ENCODE assay signal across 1 cellular context in the genomic region with DNA sequence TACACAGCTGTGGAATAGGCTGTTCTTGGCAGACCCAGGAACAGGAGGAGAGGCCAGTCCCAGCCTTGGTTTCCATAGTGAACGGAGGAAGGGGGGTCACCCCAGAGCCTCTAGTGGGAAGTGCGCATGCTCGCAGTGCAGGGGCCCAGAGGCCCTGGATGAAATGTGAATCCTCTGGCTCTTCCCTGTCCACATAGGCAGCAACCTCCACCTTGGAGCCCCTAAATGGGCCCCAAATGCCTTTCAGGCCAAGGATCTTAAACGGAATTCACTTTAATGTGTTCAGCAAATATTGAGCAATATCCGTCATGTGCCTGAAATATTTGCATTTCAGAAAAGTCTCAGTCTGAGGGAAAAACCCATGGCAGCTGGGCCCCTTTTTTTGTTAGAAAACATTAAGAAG.
TF ChIP-seq lines count a peak whose summit lies in the region.

No MANE protein-coding gene starts in this region.

TF ChIP-seq in HepG2, 621 proteins besides CTCF, POLR2A, EP300 and RAD21 (continued from another document and continues in another):
- TF ChIP-seq, protein P1, sequence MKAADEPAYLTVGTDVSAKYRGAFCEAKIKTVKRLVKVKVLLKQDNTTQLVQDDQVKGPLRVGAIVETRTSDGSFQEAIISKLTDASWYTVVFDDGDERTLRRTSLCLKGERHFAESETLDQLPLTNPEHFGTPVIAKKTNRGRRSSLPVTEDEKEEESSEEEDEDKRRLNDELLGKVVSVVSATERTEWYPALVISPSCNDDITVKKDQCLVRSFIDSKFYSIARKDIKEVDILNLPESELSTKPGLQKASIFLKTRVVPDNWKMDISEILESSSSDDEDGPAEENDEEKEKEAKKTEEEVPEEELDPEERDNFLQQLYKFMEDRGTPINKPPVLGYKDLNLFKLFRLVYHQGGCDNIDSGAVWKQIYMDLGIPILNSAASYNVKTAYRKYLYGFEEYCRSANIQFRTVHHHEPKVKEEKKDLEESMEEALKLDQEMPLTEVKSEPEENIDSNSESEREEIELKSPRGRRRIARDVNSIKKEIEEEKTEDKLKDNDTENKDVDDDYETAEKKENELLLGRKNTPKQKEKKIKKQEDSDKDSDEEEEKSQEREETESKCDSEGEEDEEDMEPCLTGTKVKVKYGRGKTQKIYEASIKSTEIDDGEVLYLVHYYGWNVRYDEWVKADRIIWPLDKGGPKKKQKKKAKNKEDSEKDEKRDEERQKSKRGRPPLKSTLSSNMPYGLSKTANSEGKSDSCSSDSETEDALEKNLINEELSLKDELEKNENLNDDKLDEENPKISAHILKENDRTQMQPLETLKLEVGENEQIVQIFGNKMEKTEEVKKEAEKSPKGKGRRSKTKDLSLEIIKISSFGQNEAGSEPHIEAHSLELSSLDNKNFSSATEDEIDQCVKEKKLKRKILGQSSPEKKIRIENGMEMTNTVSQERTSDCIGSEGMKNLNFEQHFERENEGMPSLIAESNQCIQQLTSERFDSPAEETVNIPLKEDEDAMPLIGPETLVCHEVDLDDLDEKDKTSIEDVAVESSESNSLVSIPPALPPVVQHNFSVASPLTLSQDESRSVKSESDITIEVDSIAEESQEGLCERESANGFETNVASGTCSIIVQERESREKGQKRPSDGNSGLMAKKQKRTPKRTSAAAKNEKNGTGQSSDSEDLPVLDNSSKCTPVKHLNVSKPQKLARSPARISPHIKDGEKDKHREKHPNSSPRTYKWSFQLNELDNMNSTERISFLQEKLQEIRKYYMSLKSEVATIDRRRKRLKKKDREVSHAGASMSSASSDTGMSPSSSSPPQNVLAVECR (CRISPR knock-in tag; IDR thresholded peaks at IDR 0.05; ENCODE audit: borderline replicate concordance), result peak; percentile 32; the same call in 1 of the 2 replicates
- no peak for TF ChIP-seq ZNF180 (CRISPR knock-in tag; IDR thresholded peaks at IDR 0.05; ENCODE audit: borderline replicate concordance, low read depth)
- TF ChIP-seq, protein P2, sequence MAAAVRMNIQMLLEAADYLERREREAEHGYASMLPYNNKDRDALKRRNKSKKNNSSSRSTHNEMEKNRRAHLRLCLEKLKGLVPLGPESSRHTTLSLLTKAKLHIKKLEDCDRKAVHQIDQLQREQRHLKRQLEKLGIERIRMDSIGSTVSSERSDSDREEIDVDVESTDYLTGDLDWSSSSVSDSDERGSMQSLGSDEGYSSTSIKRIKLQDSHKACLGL (CRISPR knock-in tag; IDR thresholded peaks at IDR 0.05), result no peak
- no peak for TF ChIP-seq ZNF552 (CRISPR knock-in tag; IDR thresholded peaks at IDR 0.05; ENCODE audit: borderline replicate concordance)
- TF ChIP-seq POLR2G (IDR thresholded peaks at IDR 0.05; ENCODE audit: low read depth, low read length), result no peak
- peak; percentile 91 for TF ChIP-seq FOXA3 (CRISPR knock-in tag; IDR thresholded peaks at IDR 0.05)
- TF ChIP-seq ZZZ3 (CRISPR knock-in tag; IDR thresholded peaks at IDR 0.05; ENCODE audit: borderline replicate concordance), result no peak
- TF ChIP-seq, protein P3, sequence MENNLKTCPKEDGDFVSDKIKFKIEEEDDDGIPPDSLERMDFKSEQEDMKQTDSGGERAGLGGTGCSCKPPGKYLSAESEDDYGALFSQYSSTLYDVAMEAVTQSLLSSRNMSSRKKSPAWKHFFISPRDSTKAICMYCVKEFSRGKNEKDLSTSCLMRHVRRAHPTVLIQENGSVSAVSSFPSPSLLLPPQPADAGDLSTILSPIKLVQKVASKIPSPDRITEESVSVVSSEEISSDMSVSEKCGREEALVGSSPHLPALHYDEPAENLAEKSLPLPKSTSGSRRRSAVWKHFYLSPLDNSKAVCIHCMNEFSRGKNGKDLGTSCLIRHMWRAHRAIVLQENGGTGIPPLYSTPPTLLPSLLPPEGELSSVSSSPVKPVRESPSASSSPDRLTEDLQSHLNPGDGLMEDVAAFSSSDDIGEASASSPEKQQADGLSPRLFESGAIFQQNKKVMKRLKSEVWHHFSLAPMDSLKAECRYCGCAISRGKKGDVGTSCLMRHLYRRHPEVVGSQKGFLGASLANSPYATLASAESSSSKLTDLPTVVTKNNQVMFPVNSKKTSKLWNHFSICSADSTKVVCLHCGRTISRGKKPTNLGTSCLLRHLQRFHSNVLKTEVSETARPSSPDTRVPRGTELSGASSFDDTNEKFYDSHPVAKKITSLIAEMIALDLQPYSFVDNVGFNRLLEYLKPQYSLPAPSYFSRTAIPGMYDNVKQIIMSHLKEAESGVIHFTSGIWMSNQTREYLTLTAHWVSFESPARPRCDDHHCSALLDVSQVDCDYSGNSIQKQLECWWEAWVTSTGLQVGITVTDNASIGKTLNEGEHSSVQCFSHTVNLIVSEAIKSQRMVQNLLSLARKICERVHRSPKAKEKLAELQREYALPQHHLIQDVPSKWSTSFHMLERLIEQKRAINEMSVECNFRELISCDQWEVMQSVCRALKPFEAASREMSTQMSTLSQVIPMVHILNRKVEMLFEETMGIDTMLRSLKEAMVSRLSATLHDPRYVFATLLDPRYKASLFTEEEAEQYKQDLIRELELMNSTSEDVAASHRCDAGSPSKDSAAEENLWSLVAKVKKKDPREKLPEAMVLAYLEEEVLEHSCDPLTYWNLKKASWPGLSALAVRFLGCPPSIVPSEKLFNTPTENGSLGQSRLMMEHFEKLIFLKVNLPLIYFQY (CRISPR knock-in tag; IDR thresholded peaks at IDR 0.05; ENCODE audit: borderline replicate concordance), result peak; percentile 73; the same call in 1 of the 2 replicates
- TF ChIP-seq FOXO1 (CRISPR knock-in tag; IDR thresholded peaks at IDR 0.05), result peak; percentile 58; the same call in 1 of the 2 replicates
- peak; percentile 78; the same call in 1 of the 2 replicates for TF ChIP-seq ETV5 (CRISPR knock-in tag; IDR thresholded peaks at IDR 0.05; ENCODE audit: borderline replicate concordance)
- TF ChIP-seq ZNF207 (IDR thresholded peaks at IDR 0.05; ENCODE audit: borderline replicate concordance), result no peak
- TF ChIP-seq PHF21A (CRISPR knock-in tag; IDR thresholded peaks at IDR 0.05), result peak; percentile 87
- TF ChIP-seq, protein P4, sequence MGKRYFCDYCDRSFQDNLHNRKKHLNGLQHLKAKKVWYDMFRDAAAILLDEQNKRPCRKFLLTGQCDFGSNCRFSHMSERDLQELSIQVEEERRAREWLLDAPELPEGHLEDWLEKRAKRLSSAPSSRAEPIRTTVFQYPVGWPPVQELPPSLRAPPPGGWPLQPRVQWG (CRISPR knock-in tag; IDR thresholded peaks at IDR 0.05; ENCODE audit: borderline replicate concordance, low read depth), result no peak
- TF ChIP-seq, protein P5, sequence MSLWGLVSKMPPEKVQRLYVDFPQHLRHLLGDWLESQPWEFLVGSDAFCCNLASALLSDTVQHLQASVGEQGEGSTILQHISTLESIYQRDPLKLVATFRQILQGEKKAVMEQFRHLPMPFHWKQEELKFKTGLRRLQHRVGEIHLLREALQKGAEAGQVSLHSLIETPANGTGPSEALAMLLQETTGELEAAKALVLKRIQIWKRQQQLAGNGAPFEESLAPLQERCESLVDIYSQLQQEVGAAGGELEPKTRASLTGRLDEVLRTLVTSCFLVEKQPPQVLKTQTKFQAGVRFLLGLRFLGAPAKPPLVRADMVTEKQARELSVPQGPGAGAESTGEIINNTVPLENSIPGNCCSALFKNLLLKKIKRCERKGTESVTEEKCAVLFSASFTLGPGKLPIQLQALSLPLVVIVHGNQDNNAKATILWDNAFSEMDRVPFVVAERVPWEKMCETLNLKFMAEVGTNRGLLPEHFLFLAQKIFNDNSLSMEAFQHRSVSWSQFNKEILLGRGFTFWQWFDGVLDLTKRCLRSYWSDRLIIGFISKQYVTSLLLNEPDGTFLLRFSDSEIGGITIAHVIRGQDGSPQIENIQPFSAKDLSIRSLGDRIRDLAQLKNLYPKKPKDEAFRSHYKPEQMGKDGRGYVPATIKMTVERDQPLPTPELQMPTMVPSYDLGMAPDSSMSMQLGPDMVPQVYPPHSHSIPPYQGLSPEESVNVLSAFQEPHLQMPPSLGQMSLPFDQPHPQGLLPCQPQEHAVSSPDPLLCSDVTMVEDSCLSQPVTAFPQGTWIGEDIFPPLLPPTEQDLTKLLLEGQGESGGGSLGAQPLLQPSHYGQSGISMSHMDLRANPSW (CRISPR knock-in tag; IDR thresholded peaks at IDR 0.05; ENCODE audit: borderline replicate concordance), result 0 out of 2 replicates have a peak, but pooled peaks have one; percentile 35
- TF ChIP-seq HOXA5 (CRISPR knock-in tag; IDR thresholded peaks at IDR 0.05), result peak; percentile 58; the same call in 1 of the 2 replicates
- TF ChIP-seq HDAC2 (CRISPR knock-in tag; IDR thresholded peaks at IDR 0.05), result peak; percentile 80
- no peak for TF ChIP-seq XRCC5 (optimal IDR thresholded peaks at IDR 0.05; ENCODE audit: low read length)
- TF ChIP-seq, protein P6, sequence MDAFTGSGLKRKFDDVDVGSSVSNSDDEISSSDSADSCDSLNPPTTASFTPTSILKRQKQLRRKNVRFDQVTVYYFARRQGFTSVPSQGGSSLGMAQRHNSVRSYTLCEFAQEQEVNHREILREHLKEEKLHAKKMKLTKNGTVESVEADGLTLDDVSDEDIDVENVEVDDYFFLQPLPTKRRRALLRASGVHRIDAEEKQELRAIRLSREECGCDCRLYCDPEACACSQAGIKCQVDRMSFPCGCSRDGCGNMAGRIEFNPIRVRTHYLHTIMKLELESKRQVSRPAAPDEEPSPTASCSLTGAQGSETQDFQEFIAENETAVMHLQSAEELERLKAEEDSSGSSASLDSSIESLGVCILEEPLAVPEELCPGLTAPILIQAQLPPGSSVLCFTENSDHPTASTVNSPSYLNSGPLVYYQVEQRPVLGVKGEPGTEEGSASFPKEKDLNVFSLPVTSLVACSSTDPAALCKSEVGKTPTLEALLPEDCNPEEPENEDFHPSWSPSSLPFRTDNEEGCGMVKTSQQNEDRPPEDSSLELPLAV (CRISPR knock-in tag; conservative IDR thresholded peaks at IDR 0.05; ENCODE audit: low read depth), result no peak
- TF ChIP-seq, protein P7, sequence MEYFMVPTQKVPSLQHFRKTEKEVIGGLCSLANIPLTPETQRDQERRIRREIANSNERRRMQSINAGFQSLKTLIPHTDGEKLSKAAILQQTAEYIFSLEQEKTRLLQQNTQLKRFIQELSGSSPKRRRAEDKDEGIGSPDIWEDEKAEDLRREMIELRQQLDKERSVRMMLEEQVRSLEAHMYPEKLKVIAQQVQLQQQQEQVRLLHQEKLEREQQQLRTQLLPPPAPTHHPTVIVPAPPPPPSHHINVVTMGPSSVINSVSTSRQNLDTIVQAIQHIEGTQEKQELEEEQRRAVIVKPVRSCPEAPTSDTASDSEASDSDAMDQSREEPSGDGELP (IDR thresholded peaks at IDR 0.05; ENCODE audit: borderline replicate concordance, low read depth), result no peak
- TF ChIP-seq TOE1 (CRISPR knock-in tag; IDR thresholded peaks at IDR 0.05), result no peak
- TF ChIP-seq, protein P8, sequence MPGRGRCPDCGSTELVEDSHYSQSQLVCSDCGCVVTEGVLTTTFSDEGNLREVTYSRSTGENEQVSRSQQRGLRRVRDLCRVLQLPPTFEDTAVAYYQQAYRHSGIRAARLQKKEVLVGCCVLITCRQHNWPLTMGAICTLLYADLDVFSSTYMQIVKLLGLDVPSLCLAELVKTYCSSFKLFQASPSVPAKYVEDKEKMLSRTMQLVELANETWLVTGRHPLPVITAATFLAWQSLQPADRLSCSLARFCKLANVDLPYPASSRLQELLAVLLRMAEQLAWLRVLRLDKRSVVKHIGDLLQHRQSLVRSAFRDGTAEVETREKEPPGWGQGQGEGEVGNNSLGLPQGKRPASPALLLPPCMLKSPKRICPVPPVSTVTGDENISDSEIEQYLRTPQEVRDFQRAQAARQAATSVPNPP (CRISPR knock-in tag; IDR thresholded peaks at IDR 0.05), result 0 out of 2 replicates have a peak, but pooled peaks have one; percentile 37
- TF ChIP-seq KDM4B (CRISPR knock-in tag; IDR thresholded peaks at IDR 0.05), result 0 out of 2 replicates have a peak, but pooled peaks have one; percentile 62
- 0 out of 2 replicates have a peak, but pooled peaks have one; percentile 27 for TF ChIP-seq ZSCAN30 (CRISPR knock-in tag; IDR thresholded peaks at IDR 0.05)
- no peak for TF ChIP-seq FOXA1 (IDR thresholded peaks at IDR 0.05)
- peak; percentile 81 for TF ChIP-seq FOXA1 (CRISPR knock-in tag; IDR thresholded peaks at IDR 0.05)
- no peak for TF ChIP-seq RBFOX2 (IDR thresholded peaks at IDR 0.05; ENCODE audit: low read depth, low read length)
- TF ChIP-seq NCOR1 (IDR thresholded peaks at IDR 0.05; ENCODE audit: borderline replicate concordance, low read length), result peak; percentile 65; the same call in 1 of the 2 replicates
- TF ChIP-seq SOX6 (IDR thresholded peaks at IDR 0.05), result no peak
- peak; percentile 91 for TF ChIP-seq SOX6 (CRISPR knock-in tag; IDR thresholded peaks at IDR 0.05)
- TF ChIP-seq, protein P9, sequence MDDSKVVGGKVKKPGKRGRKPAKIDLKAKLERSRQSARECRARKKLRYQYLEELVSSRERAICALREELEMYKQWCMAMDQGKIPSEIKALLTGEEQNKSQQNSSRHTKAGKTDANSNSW (CRISPR knock-in tag; IDR thresholded peaks at IDR 0.05; ENCODE audit: borderline replicate concordance), result no peak
- peak; percentile 41; the same call in 1 of the 2 replicates for TF ChIP-seq ZFY (CRISPR knock-in tag; IDR thresholded peaks at IDR 0.05)
- peak; percentile 89 for TF ChIP-seq TBX2 (CRISPR knock-in tag; IDR thresholded peaks at IDR 0.05; ENCODE audit: borderline replicate concordance)
- no peak for TF ChIP-seq ZNF775 (CRISPR knock-in tag; IDR thresholded peaks at IDR 0.05; ENCODE audit: borderline replicate concordance)
- TF ChIP-seq HOXA3 (CRISPR knock-in tag; IDR thresholded peaks at IDR 0.05), result peak; percentile 68
- TF ChIP-seq THAP11 (CRISPR knock-in tag; IDR thresholded peaks at IDR 0.05), result peak; percentile 65
- TF ChIP-seq ZBTB7B (CRISPR knock-in tag; IDR thresholded peaks at IDR 0.05), result peak; percentile 79
- TF ChIP-seq, protein P10, sequence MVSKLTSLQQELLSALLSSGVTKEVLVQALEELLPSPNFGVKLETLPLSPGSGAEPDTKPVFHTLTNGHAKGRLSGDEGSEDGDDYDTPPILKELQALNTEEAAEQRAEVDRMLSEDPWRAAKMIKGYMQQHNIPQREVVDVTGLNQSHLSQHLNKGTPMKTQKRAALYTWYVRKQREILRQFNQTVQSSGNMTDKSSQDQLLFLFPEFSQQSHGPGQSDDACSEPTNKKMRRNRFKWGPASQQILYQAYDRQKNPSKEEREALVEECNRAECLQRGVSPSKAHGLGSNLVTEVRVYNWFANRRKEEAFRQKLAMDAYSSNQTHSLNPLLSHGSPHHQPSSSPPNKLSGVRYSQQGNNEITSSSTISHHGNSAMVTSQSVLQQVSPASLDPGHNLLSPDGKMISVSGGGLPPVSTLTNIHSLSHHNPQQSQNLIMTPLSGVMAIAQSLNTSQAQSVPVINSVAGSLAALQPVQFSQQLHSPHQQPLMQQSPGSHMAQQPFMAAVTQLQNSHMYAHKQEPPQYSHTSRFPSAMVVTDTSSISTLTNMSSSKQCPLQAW (CRISPR knock-in tag; IDR thresholded peaks at IDR 0.05), result peak; percentile 70
